Comparison of ENCODE assay signal across 17 cellular contexts in genomic region chr2:95329891-95330822, GRCh38. TPM values are rescaled to one million over a fixed set of nuclear protein-coding genes. Genes with fewer than 3 reads are reported as not detected.
DNase-seq lines count a peak whose midpoint lies in the region; ATAC-seq, FAIRE-seq and TF ChIP-seq lines count a peak whose summit lies in the region.
"Had no signal": no experiment of that assay in that cellular context is flagged by ENCODE, and none has a peak within 500 bp of the region (broad histone marks: within the 10 kb centered on the region; RNA-seq: fewer than 3 reads in every experiment).

No MANE protein-coding gene starts in this region.

- H3K36me3 ChIP-seq in HCT116 (ENCODE audit: control insufficient read depth in 1 of 2, insufficient read depth in 2 of 2, low read length in 2 of 2) = no peaks in the 10 kb centered on the region

- H3K4me3 ChIP-seq in HCT116 (replicated peaks in 1 of 2; ENCODE audit: low read depth in 1 of 2, low read length in 2 of 2) = no peak overlapping the region
- H3K4me3 ChIP-seq: coronary artery had no signal

- POLR2A ChIA-PET in HCT116 (lab: Charles Lee) = no interaction called here

- intact Hi-C loops in HCT116 (cut with micrococcal nuclease) = no loop called here

- no peak for FAIRE-seq in RCC 7860 (lab: Jason Lieb, UNC)

- ATAC-seq in HCT116 (peak; percentile 23; the same call in 1 of the 2 replicates), GM19467 (IDR thresholded peaks at IDR 0.05; ENCODE audit: unreplicated experiment) (no peak), GM18517 (IDR thresholded peaks at IDR 0.05; ENCODE audit: unreplicated experiment) (no peak), GM19397 (IDR thresholded peaks at IDR 0.05; ENCODE audit: unreplicated experiment) (no peak)
- ATAC-seq: activated T-cell treated with anti-CD3 and anti-CD28 coated beads, Interleukin-2, amount 50 U/mL, for 4 hours; right cardiac atrium; stimulated activated memory B cell treated with anti-CD40 and anti-IgM and Interleukin-4, amounts not matched to agents 10 μg/mL and 1 μg/mL and 100 μg/mL, for 72 hours; T-helper 17 cell had no signal

- TF ChIP-seq CTCF in HCT116 (IDR thresholded peaks at IDR 0.05 in 2 of 3, conservative IDR thresholded peaks at IDR 0.05 in 1 of 3; ENCODE audit: borderline replicate concordance in 1 of 3, insufficient read depth in 1 of 3, low read depth in 2 of 3, low read length in 2 of 3) = no peak

- H4K20me1 ChIP-seq in HCT116 (ENCODE audit: insufficient read depth) = no peaks in the 10 kb centered on the region

- H3K27me3 ChIP-seq in HCT116 (ENCODE audit: insufficient read depth, low read length) = no peaks in the 10 kb centered on the region

- TF ChIP-seq POLR2A in HCT116 (IDR thresholded peaks at IDR 0.05; ENCODE audit: borderline replicate concordance, extremely low read depth, insufficient read depth, insufficient read length) = no peak

- H3K4me2 ChIP-seq in HCT116 (ENCODE audit: low read length) = no peak overlapping the region

- RAD21 ChIA-PET in HCT116 (lab: Charles Lee; ENCODE audit: low non-redundant PET in 1 of 2, low total read pairs in 2 of 2, uncharacterized antibody in 2 of 2, unreplicated experiment in 2 of 2) = no interaction called here

- no peaks in the 10 kb centered on the region for H3K9me2 ChIP-seq in HCT116 (ENCODE audit: insufficient read depth)

- no peak overlapping the region for H2AFZ ChIP-seq in HCT116 (ENCODE audit: low read depth, low read length, poor library complexity, severe bottlenecking)

- H3K79me2 ChIP-seq in HCT116 (ENCODE audit: insufficient read depth, low read length) = no peaks in the 10 kb centered on the region

- no TSS peak for BruUV-seq in HCT116 (replicated peaks; lab: Mats Ljungman, UMichigan)

- H3K9me3 ChIP-seq in HCT116 (ENCODE audit: control insufficient read depth in 1 of 2, insufficient read depth in 1 of 2, low read depth in 1 of 2, low read length in 2 of 2) = no peaks in the 10 kb centered on the region

- H3K9ac ChIP-seq in HCT116 (ENCODE audit: low read length) = no peak overlapping the region

- DNase-seq in HCT116 (ENCODE audit: low read depth, low spot score) (no peak), RCC 7860 (ENCODE audit: low spot score) (peak; percentile 27), globus pallidus (ENCODE audit: low spot score) (peak; percentile 62), nucleus accumbens (lab: John Stamatoyannopoulos, UW) (peak in 29 of 56 donors; percentile 10 to 68 (median 29))
- DNase-seq: activated CD4-positive, alpha-beta T cell treated with anti-CD3 and anti-CD28 coated beads, Interleukin-2, amount 10 ng/mL, durations not matched to agents 24 days and 14 days; activated T-cell treated with anti-CD3 and anti-CD28 coated beads, Interleukin-2, amount 50 U/mL, for 4 hours; NCI-H1048; OCI-M1; stimulated activated CD4-positive, alpha-beta T cell treated with anti-CD3 and anti-CD28 coated beads, Interleukin-4, amount 100 ng/mL, for 4 hours; T-helper 17 cell had no signal

- peaks cover 16 to 22% of the 10 kb centered on the region in 2 experiments; a peak in 3 of 4 replicates for H3K4me1 ChIP-seq in HCT116 (ENCODE audit: control insufficient read depth in 1 of 2, insufficient read depth in 2 of 2, low read length in 2 of 2)

- TF ChIP-seq RAD21 in HCT116 (IDR thresholded peaks at IDR 0.05; ENCODE audit: low read depth) = no peak

- no peak overlapping the region for H3K27ac ChIP-seq in HCT116 (ENCODE audit: low read depth, low read length)
- H3K27ac ChIP-seq: C4-2B, coronary artery had no signal

- CTCF ChIA-PET in HCT116 (lab: Charles Lee) = interaction anchor here (1.0 to 1.4 kb wide), 2 partner anchors 14 to 99 kb away, joined by 3 to 6 read pairs; no protein-coding TSS in a partner anchor

TF ChIP-seq in HCT116, 20 proteins besides CTCF, POLR2A, EP300 and RAD21:
- TF ChIP-seq ELF1 (IDR thresholded peaks at IDR 0.05; ENCODE audit: borderline replicate concordance, low read depth) = no peak
- TF ChIP-seq EZH2phosphoT487 (IDR thresholded peaks at IDR 0.05; ENCODE audit: borderline replicate concordance) = no peak
- no peak for TF ChIP-seq SP1 (IDR thresholded peaks at IDR 0.05; ENCODE audit: low read depth)
- TF ChIP-seq TCF7L2 (IDR thresholded peaks at IDR 0.05; ENCODE audit: borderline replicate concordance, extremely low read depth, insufficient read depth, insufficient read length) = no peak
- no peak for TF ChIP-seq EGR1 (IDR thresholded peaks at IDR 0.05; ENCODE audit: low read depth)
- TF ChIP-seq REST (IDR thresholded peaks at IDR 0.05; ENCODE audit: low read depth) = no peak
- TF ChIP-seq MAX (IDR thresholded peaks at IDR 0.05) = no peak
- no peak for TF ChIP-seq ATF3 (IDR thresholded peaks at IDR 0.05)
- no peak for TF ChIP-seq CBX3 (IDR thresholded peaks at IDR 0.05; ENCODE audit: low read depth)
- TF ChIP-seq FOSL1 (IDR thresholded peaks at IDR 0.05; ENCODE audit: low read depth) = no peak
- no peak for TF ChIP-seq EZH2 (IDR thresholded peaks at IDR 0.05)
- TF ChIP-seq JUND (IDR thresholded peaks at IDR 0.05) = no peak
- no peak for TF ChIP-seq CEBPB (IDR thresholded peaks at IDR 0.05; ENCODE audit: low read depth)
- TF ChIP-seq ZNF274 (IDR thresholded peaks at IDR 0.05; ENCODE audit: low read depth, low read length) = no peak
- no peak for TF ChIP-seq YY1 (IDR thresholded peaks at IDR 0.05; ENCODE audit: extremely low read depth, insufficient replicate concordance, low read depth, low read length)
- no peak for TF ChIP-seq SIN3A (IDR thresholded peaks at IDR 0.05; ENCODE audit: low read depth)
- TF ChIP-seq POLR2AphosphoS5 (IDR thresholded peaks at IDR 0.05; ENCODE audit: low read depth, low read length) = no peak
- TF ChIP-seq SRF (IDR thresholded peaks at IDR 0.05; ENCODE audit: low read depth) = no peak
- no peak for TF ChIP-seq ZFX (IDR thresholded peaks at IDR 0.05)
- TF ChIP-seq ZBTB33 (IDR thresholded peaks at IDR 0.05; ENCODE audit: extremely low read depth, insufficient replicate concordance, low read length) = no peak
TF ChIP-seq in HCT116: peak in this region for 0.

RNA-seq across cellular contexts. Expression of gene KCNIP3, which starts 33.0 kb away (rescaled TPM):
- total RNA-seq in HCT116 (2021; ENCODE audit: unreplicated experiment) = 3.1 TPM
- polyA plus RNA-seq in HCT116 (2012) = 1.8 and 2.0 TPM in 2 replicates
- total RNA-seq: activated CD4-positive, alpha-beta T cell treated with anti-CD3 and anti-CD28 coated beads, Interleukin-2, amount 10 ng/mL, durations not matched to agents 24 days and 14 days; activated T-cell treated with anti-CD3 and anti-CD28 coated beads, Interleukin-2, amount 50 U/mL, for 4 hours; T-helper 17 cell had no signal

RNA-seq across cellular contexts. Expression of gene PROM2, which starts 55.9 kb away (rescaled TPM):
- 11.9 TPM for total RNA-seq in HCT116 (2021; ENCODE audit: unreplicated experiment)
- 10.3 and 12.2 TPM in 2 replicates for polyA plus RNA-seq in HCT116 (2012)
